ENCODE assay signal across 33 cellular contexts in the genomic region with DNA sequence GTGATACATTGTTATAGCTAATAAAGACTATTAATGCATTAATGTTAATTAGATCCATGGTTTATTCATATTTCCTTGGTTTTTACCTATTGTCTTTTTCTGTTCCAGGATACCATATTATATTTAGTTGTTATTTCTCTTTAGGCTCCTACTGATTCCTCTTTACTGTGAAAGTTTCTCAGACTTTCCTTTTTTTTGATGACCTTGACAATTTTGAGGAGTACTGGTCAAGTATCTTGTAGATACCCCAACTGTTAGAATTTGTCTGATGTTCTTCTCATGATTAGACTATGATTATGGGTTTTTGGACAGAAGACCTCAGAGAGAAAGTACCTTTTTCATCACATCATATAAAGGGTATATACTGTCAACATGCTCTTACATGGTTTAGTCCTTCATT.
"Had no signal": no experiment of that assay in that cellular context is flagged by ENCODE, and none has a peak within 500 bp of the region (broad histone marks: within the 10 kb centered on the region; RNA-seq: fewer than 3 reads in every experiment).

No MANE protein-coding gene starts in this region.

- H3K4me1 Mint-ChIP-seq: activated B cell treated with CpG ODN at 0.5 μM for 24 hours; activated naive CD4-positive, alpha-beta T cell treated with anti-CD3 and anti-CD28 coated beads, Interleukin-2, amount 10 ng/mL, durations not matched to agents 7 days and 5 days; activated naive CD8-positive, alpha-beta T cell treated with anti-CD3 and anti-CD28 coated beads, Interleukin-2, amount 10 ng/mL, durations not matched to agents 7 days and 5 days; brain had no signal

- H3K4me3 Mint-ChIP-seq: activated B cell treated with CpG ODN at 0.5 μM for 24 hours; activated CD8-positive, alpha-beta T cell treated with anti-CD3 and anti-CD28 coated beads for 36 hours; activated naive CD4-positive, alpha-beta T cell treated with anti-CD3 and anti-CD28 coated beads, Interleukin-2, amount 10 ng/mL, durations not matched to agents 7 days and 5 days; activated naive CD8-positive, alpha-beta T cell treated with anti-CD3 and anti-CD28 coated beads, Interleukin-2, amount 10 ng/mL, durations not matched to agents 7 days and 5 days; brain; dendritic cell treated with granulocyte-macrophage colony-stimulating factor and Interleukin-4, amounts not matched to agents 40 ng/mL and 50 ng/mL, for 4 days; endodermal cell; T-cell; T-helper 1 cell treated with Interleukin-12 subunit alpha and Interleukin-12 subunit beta and Interleukin-4 antibody, amounts not matched to agents 30 μg/mL and 1 μg/mL, for 36 hours; T-helper 2 cell treated with Interferon-gamma antibody and Interleukin-4, amounts not matched to agents 5 μg/mL and 100 μg/mL, for 36 hours had no signal

- H3K27ac Mint-ChIP-seq: activated B cell treated with CpG ODN at 0.5 μM for 24 hours; activated naive CD4-positive, alpha-beta T cell treated with anti-CD3 and anti-CD28 coated beads, Interleukin-2, amount 10 ng/mL, durations not matched to agents 7 days and 5 days; activated naive CD4-positive, alpha-beta T cell treated with anti-CD3 and anti-CD28 coated beads, Interleukin-2, amount 50 U/mL, for 72 hours; activated naive CD8-positive, alpha-beta T cell treated with anti-CD3 and anti-CD28 coated beads, Interleukin-2, amount 10 ng/mL, durations not matched to agents 7 days and 5 days; dendritic cell treated with granulocyte-macrophage colony-stimulating factor and Interleukin-4, amounts not matched to agents 40 ng/mL and 50 ng/mL, for 4 days; endodermal cell; T-cell; T-helper 1 cell treated with Interleukin-12 subunit alpha and Interleukin-12 subunit beta and Interleukin-4 antibody, amounts not matched to agents 30 μg/mL and 1 μg/mL, for 36 hours; T-helper 2 cell treated with Interferon-gamma antibody and Interleukin-4, amounts not matched to agents 5 μg/mL and 100 μg/mL, for 36 hours had no signal

- ATAC-seq: activated CD4-positive, CD25-positive, alpha-beta regulatory T cell treated with anti-CD3 and anti-CD28 coated beads, Interleukin-2, amount 50 U/mL, for 24 hours; activated CD8-positive, alpha-beta T cell treated with anti-CD3 and anti-CD28 coated beads for 36 hours; activated naive CD4-positive, alpha-beta T cell treated with anti-CD3 and anti-CD28 coated beads, Interleukin-2, amount 50 U/mL, for 72 hours; esophagus mucosa; foreskin keratinocyte; gastrocnemius medialis; heart left ventricle; T-cell had no signal

- H3K27ac ChIP-seq: ascending aorta, breast epithelium, coronary artery, dorsolateral prefrontal cortex, foreskin keratinocyte, gastrocnemius medialis, heart left ventricle, WERI-Rb-1 had no signal

- H3K4me1 ChIP-seq: ascending aorta, breast epithelium, foreskin keratinocyte, gastrocnemius medialis had no signal

- DNase-seq: activated B cell treated with CpG ODN at 0.5 μM for 24 hours; activated CD4-positive, alpha-beta T cell treated with anti-CD3 and anti-CD28 coated beads for 48 hours; activated CD4-positive, alpha-beta T cell treated with anti-CD3 and anti-CD28 coated beads, Interleukin-2, amount 50 U/mL, for 1 hour; activated CD4-positive, alpha-beta T cell treated with anti-CD3 and anti-CD28 coated beads, Interleukin-2, amount 50 U/mL, for 48 hours; activated CD8-positive, alpha-beta memory T cell treated with anti-CD3 and anti-CD28 coated beads for 24 hours; activated CD8-positive, alpha-beta T cell treated with anti-CD3 and anti-CD28 coated beads for 36 hours; activated gamma-delta T cell; activated naive CD4-positive, alpha-beta T cell; activated naive CD4-positive, alpha-beta T cell treated with anti-CD3 and anti-CD28 coated beads, Interleukin-2, amount 10 ng/mL, durations not matched to agents 7 days and 5 days; activated naive CD8-positive, alpha-beta T cell treated with anti-CD3 and anti-CD28 coated beads, Interleukin-2, amount 10 ng/mL, durations not matched to agents 7 days and 5 days; activated T-cell treated with anti-CD3 and anti-CD28 coated beads, Interleukin-2, amount 50 U/mL, for 48 hours; central memory CD4-positive, alpha-beta T cell; dorsolateral prefrontal cortex; effector memory CD4-positive, alpha-beta T cell; endodermal cell; foreskin keratinocyte; gastrocnemius medialis; glutamatergic neuron; heart left ventricle; T-cell; T1000; WERI-Rb-1 had no signal

- H3K27me3 Mint-ChIP-seq: activated B cell treated with CpG ODN at 0.5 μM for 24 hours; activated CD8-positive, alpha-beta T cell treated with anti-CD3 and anti-CD28 coated beads for 36 hours; activated naive CD4-positive, alpha-beta T cell treated with anti-CD3 and anti-CD28 coated beads, Interleukin-2, amount 10 ng/mL, durations not matched to agents 7 days and 5 days; activated naive CD8-positive, alpha-beta T cell treated with anti-CD3 and anti-CD28 coated beads, Interleukin-2, amount 10 ng/mL, durations not matched to agents 7 days and 5 days; brain; dendritic cell treated with granulocyte-macrophage colony-stimulating factor and Interleukin-4, amounts not matched to agents 40 ng/mL and 50 ng/mL, for 4 days; T-cell had no signal

- H3K4me3 ChIP-seq: ascending aorta, breast epithelium, cardiac muscle cell, coronary artery, dorsolateral prefrontal cortex, gastrocnemius medialis, heart left ventricle had no signal

- H3K27me3 ChIP-seq: ascending aorta, breast epithelium, cardiac muscle cell, dorsolateral prefrontal cortex, foreskin keratinocyte, gastrocnemius medialis, heart left ventricle had no signal

- H3K9me3 ChIP-seq: ascending aorta, breast epithelium, gastrocnemius medialis, heart left ventricle had no signal
